Comparison of ENCODE assay signal across 14 cellular contexts in genomic region chr12:45050331-45050750, GRCh38. TPM values are rescaled to one million over a fixed set of nuclear protein-coding genes. Genes with fewer than 3 reads are reported as not detected.
DNase-seq lines count a peak whose midpoint lies in the region; TF ChIP-seq lines count a peak whose summit lies in the region.
"Had no signal": no experiment of that assay in that cellular context is flagged by ENCODE, and none has a peak within 500 bp of the region (broad histone marks: within the 10 kb centered on the region; RNA-seq: fewer than 3 reads in every experiment).

No MANE protein-coding gene starts in this region.

- H3K9ac ChIP-seq in NT2/D1 (ENCODE audit: insufficient read length, low read depth), result peak overlapping the region; percentile 79
- H3K9ac ChIP-seq in trophoblast cell (ENCODE audit: low read length), result no peak overlapping the region

- H3K27me3 ChIP-seq in NT2/D1 (ENCODE audit: insufficient read depth, insufficient read length) (peaks cover 61% of the 10 kb centered on the region), right atrium auricular region (peaks cover 0 to 3% of the 10 kb centered on the region in 2 donors), trophoblast cell (ENCODE audit: insufficient read depth, low read length) (peaks cover 20% of the 10 kb centered on the region), thyroid gland (peaks cover 4% of the 10 kb centered on the region)
- no peaks in the 10 kb centered on the region for H3K27me3 ChIP-seq in CD8-positive, alpha-beta memory T cell (ENCODE audit: insufficient read depth, low read length, poor library complexity, severe bottlenecking)
- H3K27me3 ChIP-seq: body of pancreas had no signal

- H3K4me1 ChIP-seq in NT2/D1 (ENCODE audit: insufficient read depth, insufficient read length), result no peaks in the 10 kb centered on the region
- H3K4me1 ChIP-seq in right atrium auricular region, result peaks cover 0 to 12% of the 10 kb centered on the region in 2 donors
- peaks cover 10% of the 10 kb centered on the region in 2 experiments for H3K4me1 ChIP-seq in trophoblast cell (ENCODE audit: control insufficient read depth in 1 of 2, insufficient read depth in 2 of 2, low read length in 2 of 2)
- H3K4me1 ChIP-seq in CD8-positive, alpha-beta memory T cell (ENCODE audit: insufficient read depth, low read length), result no peaks in the 10 kb centered on the region
- peaks cover 0 to 8% of the 10 kb centered on the region in 2 donors for H3K4me1 ChIP-seq in thyroid gland

- H3K27me3 Mint-ChIP-seq in CD8-positive, alpha-beta memory T cell, result peaks cover 18 to 65% of the 10 kb centered on the region in 2 donors

- H3K36me3 ChIP-seq in NT2/D1 (ENCODE audit: insufficient read depth, insufficient read length, low read length), result no peaks in the 10 kb centered on the region
- H3K36me3 ChIP-seq in right atrium auricular region, result no peaks in the 10 kb centered on the region
- no peaks in the 10 kb centered on the region for H3K36me3 ChIP-seq in trophoblast cell (ENCODE audit: control insufficient read depth in 1 of 2, insufficient read depth in 2 of 2, low read length in 2 of 2)
- H3K36me3 ChIP-seq in CD8-positive, alpha-beta memory T cell (ENCODE audit: insufficient read depth, low read length), result no peaks in the 10 kb centered on the region
- no peaks in the 10 kb centered on the region for H3K36me3 ChIP-seq in thyroid gland

- peak overlapping the region; percentile 100 for H3K4me2 ChIP-seq in trophoblast cell (ENCODE audit: low read length)

- H2BK12ac ChIP-seq in trophoblast cell (ENCODE audit: low read length), result no peak overlapping the region

- no peak overlapping the region for H3K23ac ChIP-seq in trophoblast cell (ENCODE audit: low read length)

- TF ChIP-seq CTCF in right atrium auricular region (IDR thresholded peaks at IDR 0.05) (no peak), thyroid gland (IDR thresholded peaks at IDR 0.05) (no peak)

- no peak overlapping the region for H3K27ac Mint-ChIP-seq in CD8-positive, alpha-beta memory T cell
- H3K27ac Mint-ChIP-seq: CD4-positive, CD25-positive, alpha-beta regulatory T cell had no signal

- H3K4me3 ChIP-seq in NT2/D1 (ENCODE audit: insufficient read length, low read depth) (peak overlapping the region; percentile 70), right atrium auricular region (peak overlapping the region; percentile 24 to 43), trophoblast cell (ENCODE audit: low read depth, low read length) (peak overlapping the region; percentile 72), thyroid gland (replicated peaks in 1 of 3) (peak overlapping the region in 1 of 3 donors; percentile 15)
- H3K4me3 ChIP-seq in CD8-positive, alpha-beta memory T cell (ENCODE audit: low read length), result no peak overlapping the region
- H3K4me3 ChIP-seq: body of pancreas had no signal

- no peak overlapping the region for H2BK120ac ChIP-seq in trophoblast cell (ENCODE audit: insufficient read depth, low read length, poor library complexity)

- H4K91ac ChIP-seq in trophoblast cell (ENCODE audit: low read depth, low read length), result no peak overlapping the region

- H3K9me3 Mint-ChIP-seq in CD8-positive, alpha-beta memory T cell, result no peaks in the 10 kb centered on the region

- POLR2A ChIA-PET in CD8-positive, alpha-beta memory T cell (lab: Charles Lee), result no interaction called here

- CTCF ChIA-PET in CD8-positive, alpha-beta memory T cell (lab: Charles Lee), result no interaction called here

- DNase-seq in ELF-1 (ENCODE audit: low read depth, low spot score) (peak; percentile 31), NT2/D1 (ENCODE audit: low read depth, low spot score) (no peak), right atrium auricular region (ENCODE audit: low spot score) (no peak), trophoblast cell (no peak), GM19238 (ENCODE audit: insufficient read length, low spot score) (no peak), thyroid gland (no peak)
- no peak for DNase-seq in CD8-positive, alpha-beta memory T cell
- no peak for DNase-seq in central memory CD4-positive, alpha-beta T cell
- DNase-seq: body of pancreas; CD4-positive, CD25-positive, alpha-beta regulatory T cell; NCI-H1436 treated with DMSO at 0.1 percent for 48 hours; small intestine; stimulated activated CD8-positive, alpha-beta memory T cell treated with anti-CD3 and anti-CD28 coated beads, Interleukin-4, amount 100 ng/mL, for 48 hours had no signal

- no peak overlapping the region for H4K8ac ChIP-seq in trophoblast cell (ENCODE audit: low read depth, low read length)

- TF ChIP-seq POLR2A in thyroid gland (IDR thresholded peaks at IDR 0.05), result no peak

- intact Hi-C loops in thyroid gland (cut with DNase I), result no loop called here

- H3K18ac ChIP-seq in trophoblast cell (ENCODE audit: low read length), result no peak overlapping the region

- H3K79me1 ChIP-seq in trophoblast cell (ENCODE audit: low read length), result no peaks in the 10 kb centered on the region

- H2BK5ac ChIP-seq in trophoblast cell (ENCODE audit: low read depth, low read length, poor library complexity), result no peak overlapping the region

- WGBS in trophoblast cell (ENCODE audit: extremely low coverage, insufficient coverage, insufficient read length), result no CpG with 5 or more reads among the region's 38 CpGs
- 2 to 4% methylated on average over 27 to 31 of the region's 38 CpGs for WGBS in thyroid gland, 2 donors

- no peak overlapping the region for H3K14ac ChIP-seq in trophoblast cell (ENCODE audit: low read length)

- no peak overlapping the region for H4K12ac ChIP-seq in trophoblast cell (ENCODE audit: low read depth, low read length)

- peaks cover 0 to 3% (median 0%) of the 10 kb centered on the region in 3 donors for H3K4me1 Mint-ChIP-seq in CD8-positive, alpha-beta memory T cell

- H3K4me3 Mint-ChIP-seq in CD8-positive, alpha-beta memory T cell, result no peak overlapping the region

- H3K9me3 ChIP-seq in NT2/D1 (ENCODE audit: insufficient read depth, low read length) (no peaks in the 10 kb centered on the region), right atrium auricular region (no peaks in the 10 kb centered on the region), trophoblast cell (ENCODE audit: insufficient read depth, low read depth, low read length) (peaks cover 2% of the 10 kb centered on the region), thyroid gland (no peaks in the 10 kb centered on the region)
- no peaks in the 10 kb centered on the region for H3K9me3 ChIP-seq in CD8-positive, alpha-beta memory T cell (ENCODE audit: low read length)
- H3K9me3 ChIP-seq: body of pancreas had no signal

- H3K4ac ChIP-seq in trophoblast cell (ENCODE audit: low read depth, low read length), result no peak overlapping the region

- H3K79me2 ChIP-seq in trophoblast cell (ENCODE audit: control insufficient read depth, insufficient read depth, low read length, poor library complexity), result no peaks in the 10 kb centered on the region

- no peaks in the 10 kb centered on the region for H3K36me3 Mint-ChIP-seq in CD8-positive, alpha-beta memory T cell
- H3K36me3 Mint-ChIP-seq: CD4-positive, CD25-positive, alpha-beta regulatory T cell had no signal

- H2AFZ ChIP-seq in trophoblast cell (ENCODE audit: insufficient read depth, low read length, poor library complexity), result no peak overlapping the region

- H2AK5ac ChIP-seq in trophoblast cell (ENCODE audit: low read length), result no peak overlapping the region

- no peak overlapping the region for H3K27ac ChIP-seq in right atrium auricular region
- H3K27ac ChIP-seq in trophoblast cell (ENCODE audit: low read depth, low read length), result no peak overlapping the region
- H3K27ac ChIP-seq in CD8-positive, alpha-beta memory T cell (ENCODE audit: low read depth, low read length), result no peak overlapping the region
- no peak overlapping the region for H3K27ac ChIP-seq in thyroid gland
- H3K27ac ChIP-seq: body of pancreas had no signal

RNA-seq across cellular contexts. Expression of gene DBX2, which starts 0.6 kb away (rescaled TPM):
- total RNA-seq in right atrium auricular region (under 1 TPM; 0.19 to 0.51 TPM), thyroid gland (1 to 10 TPM in 1 of 4 donors, under 1 TPM in 3; 0.13 to 3.0 (median 0.74) TPM)
- polyA plus RNA-seq in trophoblast cell (2013), result not detected in 2 replicates
- not detected for total RNA-seq in CD8-positive, alpha-beta memory T cell
- not detected for polyA plus RNA-seq in CD8-positive, alpha-beta memory T cell
- total RNA-seq: body of pancreas; CD4-positive, CD25-positive, alpha-beta regulatory T cell; HT-29 had no signal
- polyA plus RNA-seq: CD4-positive, CD25-positive, alpha-beta regulatory T cell had no signal
